8 cellular contexts compared by ENCODE assay signal in the genomic region with DNA sequence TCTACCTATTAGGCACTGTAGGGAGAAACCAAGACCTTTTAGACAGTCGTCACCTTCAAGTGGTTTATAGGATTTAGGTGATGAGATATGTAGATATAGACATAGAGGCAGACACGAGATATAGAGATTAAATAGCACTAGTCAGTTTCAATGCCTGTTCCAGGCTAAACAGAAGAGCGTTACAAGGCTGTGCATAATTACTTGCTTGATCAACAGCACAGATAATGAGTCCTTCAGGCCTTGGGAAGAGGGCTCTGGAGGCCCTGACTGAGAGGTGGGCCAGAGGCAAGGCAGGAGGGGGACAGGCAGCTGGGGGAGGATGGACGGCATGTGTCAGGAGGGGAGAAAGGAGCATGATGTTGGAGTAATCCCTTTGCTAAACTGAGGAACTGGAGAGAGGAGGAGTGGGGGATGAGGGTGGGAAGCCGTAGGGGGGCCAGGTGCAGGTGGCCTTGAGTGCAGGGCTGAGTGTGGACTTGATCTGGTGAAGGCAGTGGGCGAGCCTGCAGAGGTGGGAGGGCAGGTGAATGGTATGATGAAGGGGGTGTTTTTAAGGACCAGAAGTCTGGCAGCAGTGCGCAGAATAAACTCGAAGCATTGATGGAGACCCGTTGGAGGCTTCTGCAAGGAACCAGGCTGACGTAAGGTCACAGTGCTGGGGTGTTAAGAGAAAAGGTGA. TPM values are rescaled to one million over a fixed set of nuclear protein-coding genes. Genes with fewer than 3 reads are reported as not detected.
DNase-seq lines count a peak whose midpoint lies in the region; ATAC-seq and TF ChIP-seq lines count a peak whose summit lies in the region.

No MANE protein-coding gene starts in this region.

- peaks cover 3% of the 10 kb centered on the region for H3K36me3 Mint-ChIP-seq in central memory CD8-positive, alpha-beta T cell (ENCODE audit: insufficient read depth)
- no peaks in the 10 kb centered on the region for H3K36me3 Mint-ChIP-seq in natural killer cell

- H3K9me3 ChIP-seq in KOPT-K1 (ENCODE audit: insufficient read depth, low read length, poor library complexity, severe bottlenecking) (no peaks in the 10 kb centered on the region), mucosa of descending colon (no peaks in the 10 kb centered on the region)

- H3K36me3 ChIP-seq in KOPT-K1 (ENCODE audit: insufficient read depth, low read length): no peaks in the 10 kb centered on the region
- no peaks in the 10 kb centered on the region for H3K36me3 ChIP-seq in mucosa of descending colon (ENCODE audit: low read depth)

- H3K4me3 ChIP-seq in AG10803 (ENCODE audit: low read length): peak overlapping the region; percentile 57
- H3K4me3 ChIP-seq in mucosa of descending colon: no peak overlapping the region

- TF ChIP-seq CTCF in AG10803 (conservative IDR thresholded peaks at IDR 0.05; ENCODE audit: low read length): no peak
- no peak for TF ChIP-seq CTCF in natural killer cell (IDR thresholded peaks at IDR 0.05)
- TF ChIP-seq CTCF in mucosa of descending colon (IDR thresholded peaks at IDR 0.05): no peak

- peak overlapping the region; percentile 97 for H3K27ac Mint-ChIP-seq in central memory CD8-positive, alpha-beta T cell (ENCODE audit: low read depth)
- peak overlapping the region; percentile 43 to 82 for H3K27ac Mint-ChIP-seq in natural killer cell

- ATAC-seq in central memory CD8-positive, alpha-beta T cell (replicated peaks; ENCODE audit: extremely low read depth, poor library complexity, severe bottlenecking): no peak
- ATAC-seq in natural killer cell: no peak
- ATAC-seq in mucosa of descending colon: no peak
- no peak for ATAC-seq in HG03108 (IDR thresholded peaks at IDR 0.05; ENCODE audit: unreplicated experiment)

- H3K27ac ChIP-seq in KOPT-K1 (ENCODE audit: low read depth, low read length, poor library complexity, severe bottlenecking): peak overlapping the region; percentile 81

- H3K4me3 Mint-ChIP-seq in central memory CD8-positive, alpha-beta T cell: peak overlapping the region; percentile 53
- peak overlapping the region; percentile 49 for H3K4me3 Mint-ChIP-seq in natural killer cell

- H3K27me3 Mint-ChIP-seq in central memory CD8-positive, alpha-beta T cell: no peaks in the 10 kb centered on the region
- H3K27me3 Mint-ChIP-seq in natural killer cell (ENCODE audit: low read depth in 2 of 2): peaks cover 23 to 27% of the 10 kb centered on the region in 2 donors

- intact Hi-C loops in natural killer cell (cut with micrococcal nuclease) (no loop called here), mucosa of descending colon (cut with DNase I, micrococcal nuclease) (loop anchor here in 1 of 2 donors (5.0 kb wide), 1 partner anchor 60 kb away; no protein-coding TSS in a partner anchor)

- peaks cover 36% of the 10 kb centered on the region for H3K4me1 Mint-ChIP-seq in central memory CD8-positive, alpha-beta T cell
- H3K4me1 Mint-ChIP-seq in natural killer cell: peaks cover 30 to 31% of the 10 kb centered on the region in 2 donors

- DNase-seq in AG10803 (ENCODE audit: low read depth) (no peak), natural killer cell (no peak), COR-L47 (lab: John Stamatoyannopoulos, UW) (no peak), mucosa of descending colon (no peak), DMS 273 (lab: John Stamatoyannopoulos, UW; ENCODE audit: unreplicated experiment) (no peak)
- DNase-seq in central memory CD8-positive, alpha-beta T cell (ENCODE audit: low spot score in 2 of 2): no peak

- no peaks in the 10 kb centered on the region for H3K9me3 Mint-ChIP-seq in central memory CD8-positive, alpha-beta T cell
- H3K9me3 Mint-ChIP-seq in natural killer cell: no peaks in the 10 kb centered on the region

- H3K4me1 ChIP-seq in mucosa of descending colon (ENCODE audit: low read depth): peaks cover 60% of the 10 kb centered on the region

RNA-seq across cellular contexts. Expression of a gene that starts 43.9 kb away (rescaled TPM):
- total RNA-seq in natural killer cell (1 to 10 TPM; 4.9 to 8.8 (median 6.3) TPM), mucosa of descending colon (10 to 100 TPM; 13.7 to 19.0 (median 15.3) TPM)

RNA-seq across cellular contexts. Expression of a gene that starts 50.9 kb away (rescaled TPM):
- total RNA-seq in natural killer cell: 100 to 1,000 TPM in 2 of 3 donors, 10 to 100 TPM in 1; 93.8 to 135 (median 123) TPM
- 100 to 1,000 TPM; 220 to 339 (median 256) TPM for total RNA-seq in mucosa of descending colon
